In genomic region chr19:32405431-32406160, GRCh38 we compare ENCODE assay signal across 8 cellular contexts. TPM values are rescaled to one million over a fixed set of nuclear protein-coding genes. Genes with fewer than 3 reads are reported as not detected.
A peak's percentile ranks its signal among the peaks of the same experiment; 100 is the strongest.
DNase-seq lines count a peak whose midpoint lies in the region; ATAC-seq and TF ChIP-seq lines count a peak whose summit lies in the region.

TSS of gene DPY19L3 (plus strand) at chr19:32405770. CDS start at chr19:32408254, 2,484 bp downstream.

- H3K36me3 ChIP-seq in smooth muscle cell (ENCODE audit: low read depth), result peaks cover 15% of the 10 kb centered on the region

- H3K9me3 Mint-ChIP-seq in activated B cell treated with CpG ODN at 0.5 μM for 24 hours (no peaks in the 10 kb centered on the region), immature natural killer cell (no peaks in the 10 kb centered on the region)

- DNase-seq in AG08396 (ENCODE audit: low spot score) (peak; percentile 98), NCI-H2196 treated with DMSO at 0.1 percent for 48 hours (lab: John Stamatoyannopoulos, UW; ENCODE audit: unreplicated experiment) (peak; percentile 77), activated B cell treated with CpG ODN at 0.5 μM for 24 hours (peak; percentile 93), cardiac fibroblast (ENCODE audit: low read depth in 2 of 2) (peak; percentile 92 to 96), immature natural killer cell (peak; percentile 90 to 92 (median 92)), smooth muscle cell (lab: John Stamatoyannopoulos, UW; ENCODE audit: unreplicated experiment) (peak; percentile 82)

- H3K4me2 ChIP-seq in smooth muscle cell, result peak within 1 kb of the TSS; percentile 97

- peaks cover 4% of the 10 kb centered on the region for H3F3A ChIP-seq in smooth muscle cell (ENCODE audit: low read depth)

- no peaks in the 10 kb centered on the region for H3K9me3 ChIP-seq in smooth muscle cell (replicated peaks; ENCODE audit: low read depth)

- CTCF ChIA-PET in activated B cell treated with CpG ODN at 0.5 μM for 24 hours (lab: Charles Lee), result interaction anchor here (1.3 kb wide), 1 partner anchor 64 kb away, joined by 4 read pairs; no protein-coding TSS in a partner anchor

- WGBS in smooth muscle cell (ENCODE audit: low lambda C conversion rate), result 1% methylated on average over 32 of the region's 104 CpGs

- no peak for TF ChIP-seq CTCF in activated B cell treated with CpG ODN at 0.5 μM for 24 hours (IDR thresholded peaks at IDR 0.05)
- TF ChIP-seq CTCF in cardiac fibroblast (IDR thresholded peaks at IDR 0.05; ENCODE audit: low read depth, low read length), result no peak
- TF ChIP-seq CTCF in smooth muscle cell (IDR thresholded peaks at IDR 0.05; ENCODE audit: borderline replicate concordance, insufficient read depth, poor library complexity, severe bottlenecking), result no peak

- peak within 1 kb of the TSS; percentile 56 for H2AFZ ChIP-seq in smooth muscle cell (ENCODE audit: low read depth)

- H3K9ac ChIP-seq in smooth muscle cell (ENCODE audit: low read depth), result peak within 1 kb of the TSS; percentile 84

- ATAC-seq in GM18907 (IDR thresholded peaks at IDR 0.05; ENCODE audit: unreplicated experiment) (peak; percentile 97), HG03139 (IDR thresholded peaks at IDR 0.05; ENCODE audit: unreplicated experiment) (peak; percentile 93), activated B cell treated with CpG ODN at 0.5 μM for 24 hours (ENCODE audit: low read depth) (peak; percentile 91)

- peak within 1 kb of the TSS; percentile 91 for H3K4me3 Mint-ChIP-seq in activated B cell treated with CpG ODN at 0.5 μM for 24 hours
- peak within 1 kb of the TSS; percentile 87 to 91 (median 90) for H3K4me3 Mint-ChIP-seq in immature natural killer cell

- intact Hi-C loops in activated B cell treated with CpG ODN at 0.5 μM for 24 hours (cut with micrococcal nuclease), result loop anchor here (1.0 to 5.0 kb wide), 5 partner anchors 60 to 771 kb away; partner anchors contain the start of genes ANKRD27, CEP89, FAAP24 and PDCD5

- H3K27me3 ChIP-seq in smooth muscle cell (ENCODE audit: low read depth), result no peaks in the 10 kb centered on the region

- H3K4me1 Mint-ChIP-seq in activated B cell treated with CpG ODN at 0.5 μM for 24 hours (peaks cover 16% of the 10 kb centered on the region), immature natural killer cell (peaks cover 17 to 29% of the 10 kb centered on the region in 2 donors)

- H3K27ac ChIP-seq in smooth muscle cell (ENCODE audit: low read depth), result peak within 1 kb of the TSS; percentile 85

- H4K20me1 ChIP-seq in smooth muscle cell (ENCODE audit: low read depth), result no peaks in the 10 kb centered on the region

- H3K36me3 Mint-ChIP-seq in activated B cell treated with CpG ODN at 0.5 μM for 24 hours (ENCODE audit: low read depth), result peaks cover 25% of the 10 kb centered on the region
- peaks cover 0 to 13% (median 5%) of the 10 kb centered on the region in 3 donors for H3K36me3 Mint-ChIP-seq in immature natural killer cell

- POLR2A ChIA-PET in activated B cell treated with CpG ODN at 0.5 μM for 24 hours (lab: Charles Lee), result interaction anchor here (0.6 to 2.3 kb wide), 14 partner anchors 10 to 1738 kb away, joined by 3 to 38 read pairs (median 4); partner anchors contain the start of genes CEP89, FAAP24, NUDT19 and PDCD5

- H3K79me2 ChIP-seq in smooth muscle cell (ENCODE audit: low read depth), result peaks cover 11% of the 10 kb centered on the region

- no peaks in the 10 kb centered on the region for H3K27me3 Mint-ChIP-seq in activated B cell treated with CpG ODN at 0.5 μM for 24 hours
- H3K27me3 Mint-ChIP-seq in immature natural killer cell (ENCODE audit: low read depth in 3 of 3), result peaks cover 0 to 5% (median 4%) of the 10 kb centered on the region in 3 donors

- peak within 1 kb of the TSS; percentile 85 to 88 for H3K4me3 ChIP-seq in cardiac fibroblast (replicated peaks in 1 of 2; ENCODE audit: low read depth in 2 of 2, low read length in 2 of 2)
- H3K4me3 ChIP-seq in smooth muscle cell, result peak within 1 kb of the TSS; percentile 95

- H3K4me1 ChIP-seq in smooth muscle cell (ENCODE audit: low read depth), result peaks cover 24% of the 10 kb centered on the region

- H3K27ac Mint-ChIP-seq in activated B cell treated with CpG ODN at 0.5 μM for 24 hours (peak within 1 kb of the TSS; percentile 93), immature natural killer cell (peak within 1 kb of the TSS; percentile 80 to 93 (median 90))

RNA-seq across cellular contexts. Expression of gene DPY19L3, which starts in this region (rescaled TPM):
- total RNA-seq in activated B cell treated with CpG ODN at 0.5 μM for 24 hours (22.1 and 29.8 TPM in 2 replicates), smooth muscle cell (26.4 and 50.0 TPM in 2 replicates)
- polyA plus RNA-seq in immature natural killer cell (10 to 100 TPM in 1 of 3 donors, 1 to 10 TPM in 2; 1.3 to 11.6 (median 5.6) TPM), smooth muscle cell (5.8 and 7.2 TPM in 2 replicates)

Comparison
In these comparisons a context has a peak if more than half of its experiments do, and no peak if none do; other contexts are left out.
1. Peak in every context shown above with its lines: DNase-seq, ATAC-seq, H3K4me3 ChIP-seq and H3K27ac ChIP-seq.